In genomic region chr1:41520951-41521742, GRCh38 we compare ENCODE assay signal across 16 cellular contexts. TPM values are rescaled to one million over a fixed set of nuclear protein-coding genes. Genes with fewer than 3 reads are reported as not detected.
"Had no signal": no experiment of that assay in that cellular context is flagged by ENCODE, and none has a peak within 500 bp of the region (broad histone marks: within the 10 kb centered on the region; RNA-seq: fewer than 3 reads in every experiment).

No MANE protein-coding gene starts in this region.

- H3K36me3 ChIP-seq: colonic mucosa had no signal

- H3K9me3 ChIP-seq: body of pancreas, colonic mucosa, mucosa of descending colon, tibial artery had no signal

- H3K9me3 Mint-ChIP-seq: naive thymus-derived CD8-positive, alpha-beta T cell had no signal

- H3K4me1 ChIP-seq: colonic mucosa had no signal

- H3K4me3 Mint-ChIP-seq: naive thymus-derived CD8-positive, alpha-beta T cell had no signal

- H3K4me3 ChIP-seq: body of pancreas, colonic mucosa, mucosa of descending colon, skin epidermis, tibial artery had no signal

- H3K27me3 Mint-ChIP-seq: naive thymus-derived CD8-positive, alpha-beta T cell had no signal

- H3K27ac ChIP-seq: body of pancreas, colonic mucosa, skin epidermis, tibial artery had no signal

- H3K27me3 ChIP-seq: body of pancreas, colonic mucosa, tibial artery had no signal

- ATAC-seq: body of pancreas; mucosa of descending colon; naive thymus-derived CD8-positive, alpha-beta T cell had no signal

- DNase-seq: activated CD4-positive, alpha-beta T cell treated with anti-CD3 and anti-CD28 coated beads, Interleukin-2, amount 50 U/mL, for 48 hours; activated CD4-positive, CD25-positive, alpha-beta regulatory T cell treated with anti-CD3 and anti-CD28 coated beads, Interleukin-2, amount 50 U/mL, for 72 hours; activated naive CD4-positive, alpha-beta T cell treated with anti-CD3 and anti-CD28 coated beads, Interleukin-2, amount 50 U/mL, for 16 hours; body of pancreas; central memory CD4-positive, alpha-beta T cell; colonic mucosa; mucosa of descending colon; naive thymus-derived CD8-positive, alpha-beta T cell; nucleus accumbens; stimulated activated CD4-positive, alpha-beta T cell treated with anti-CD3 and anti-CD28 coated beads, Interleukin-15, amount 100 ng/mL, for 24 hours; stimulated activated CD4-positive, alpha-beta T cell treated with anti-CD3 and anti-CD28 coated beads, Interleukin-4, amount 100 ng/mL, for 1 hour; stimulated activated naive CD4-positive, alpha-beta T cell; tibial artery had no signal

RNA-seq across cellular contexts. Expression of gene EDN2, which starts 36.7 kb away (rescaled TPM):
- total RNA-seq: lung microvascular endothelial cell; naive thymus-derived CD8-positive, alpha-beta T cell; posterior vena cava had no signal
- polyA plus RNA-seq: naive thymus-derived CD8-positive, alpha-beta T cell had no signal
